In the genomic region with DNA sequence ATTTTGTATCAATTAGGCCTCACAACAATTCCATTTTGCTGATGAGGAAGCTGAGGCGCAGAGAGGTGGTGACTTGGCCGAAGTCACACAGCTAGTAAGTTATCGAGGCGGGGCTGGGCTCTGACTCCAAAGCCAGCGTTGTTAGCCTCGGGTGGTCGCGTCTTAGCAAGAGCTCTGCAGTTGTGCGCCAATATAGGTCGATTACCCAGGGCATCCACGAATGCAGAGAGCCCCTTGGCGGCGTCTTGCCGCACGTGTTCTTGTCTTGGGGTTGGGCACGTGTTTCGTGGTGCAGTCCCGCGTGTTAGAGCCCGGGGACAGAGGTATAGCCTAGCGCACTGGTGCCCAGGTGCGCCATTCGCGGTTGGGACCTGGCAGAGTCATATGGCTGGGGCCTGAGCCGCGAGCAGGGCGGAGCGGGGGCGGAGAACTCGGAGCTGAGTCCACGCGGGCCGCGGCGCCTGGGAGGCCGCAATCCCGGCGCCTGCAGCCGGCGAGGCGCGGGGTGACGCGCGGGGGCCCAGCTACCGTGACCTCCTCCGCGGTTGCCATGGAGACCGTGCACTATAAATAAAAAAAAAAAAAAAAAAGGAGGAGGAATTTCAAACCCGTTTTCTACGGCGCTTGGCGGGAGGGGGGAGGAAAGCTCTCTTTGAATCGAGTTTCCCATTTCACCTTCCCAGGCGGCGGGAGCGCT, we compare ENCODE assay signal across 1 cellular context.
TF ChIP-seq lines count a peak whose summit lies in the region.

No MANE protein-coding gene starts in this region.

TF ChIP-seq in K562, 482 proteins besides CTCF, POLR2A, EP300 and RAD21 (continued from another document and continues in another):
- TF ChIP-seq ZNF140 (CRISPR knock-in tag; IDR thresholded peaks at IDR 0.05) (no peak), ZNF431 (CRISPR knock-in tag; IDR thresholded peaks at IDR 0.05) (no peak; the same call in 1 of the 2 replicates), NFIX (CRISPR knock-in tag; IDR thresholded peaks at IDR 0.05; ENCODE audit: low read depth) (no peak), L3MBTL2 (IDR thresholded peaks at IDR 0.05) (peak; percentile 95), GATAD2A (IDR thresholded peaks at IDR 0.05) (0 out of 2 replicates have a peak, but pooled peaks have one; percentile 22), USF1 (CRISPR knock-in tag; IDR thresholded peaks at IDR 0.05) (peak; percentile 72), CCNT2 (IDR thresholded peaks at IDR 0.05; ENCODE audit: borderline replicate concordance, extremely low read depth, insufficient read length, low read depth, low read length) (peak; percentile 88), MCM3 (IDR thresholded peaks at IDR 0.05) (no peak), MAFK (IDR thresholded peaks at IDR 0.05; ENCODE audit: low read length) (no peak), ATF1 (CRISPR knock-in tag; IDR thresholded peaks at IDR 0.05) (no peak), ATF1 (tag; IDR thresholded peaks at IDR 0.05) (peak; percentile 72; the same call in 1 of the 2 replicates), XRCC3 (IDR thresholded peaks at IDR 0.05) (no peak), SIX5 (IDR thresholded peaks at IDR 0.05; ENCODE audit: borderline replicate concordance in 1 of 2, insufficient read depth in 1 of 2, low read depth in 1 of 2, low read length in 2 of 2) (no peak), NFE2L1 (tag; IDR thresholded peaks at IDR 0.05; ENCODE audit: borderline replicate concordance, low read depth) (no peak), ZFP36 (IDR thresholded peaks at IDR 0.05; ENCODE audit: low read depth, low read length, partially characterized antibody) (peak; percentile 42), SFPQ (IDR thresholded peaks at IDR 0.05; ENCODE audit: low read depth, low read length) (no peak), SRSF3 (IDR thresholded peaks at IDR 0.05; ENCODE audit: insufficient read depth, low read length) (no peak), NR2C2 (CRISPR knock-in tag; IDR thresholded peaks at IDR 0.05) (peak; percentile 81), NR2C2 (tag; IDR thresholded peaks at IDR 0.05) (peak; percentile 41; the same call in 1 of the 2 replicates), CSDE1 (IDR thresholded peaks at IDR 0.05) (no peak), MCM5 (IDR thresholded peaks at IDR 0.05; ENCODE audit: low read depth) (no peak), TCF7 (IDR thresholded peaks at IDR 0.05; ENCODE audit: borderline replicate concordance) (no peak), LARP7 (IDR thresholded peaks at IDR 0.05) (no peak), ZNF174 (CRISPR knock-in tag; IDR thresholded peaks at IDR 0.05) (no peak), PCBP2 (IDR thresholded peaks at IDR 0.05; ENCODE audit: low read depth, low read length, poor library complexity, severe bottlenecking) (no peak), TARDBP (IDR thresholded peaks at IDR 0.05) (no peak), RFX1 (IDR thresholded peaks at IDR 0.05) (peak; percentile 92), MNT (conservative IDR thresholded peaks at IDR 0.05) (peak; percentile 60 to 74; a peak in 2 of 4 replicates), PRDM10 (IDR thresholded peaks at IDR 0.05; ENCODE audit: partially characterized antibody) (no peak), FOXK1 (CRISPR knock-in tag; IDR thresholded peaks at IDR 0.05; ENCODE audit: borderline replicate concordance) (peak; percentile 85)
- TF ChIP-seq, protein P1, sequence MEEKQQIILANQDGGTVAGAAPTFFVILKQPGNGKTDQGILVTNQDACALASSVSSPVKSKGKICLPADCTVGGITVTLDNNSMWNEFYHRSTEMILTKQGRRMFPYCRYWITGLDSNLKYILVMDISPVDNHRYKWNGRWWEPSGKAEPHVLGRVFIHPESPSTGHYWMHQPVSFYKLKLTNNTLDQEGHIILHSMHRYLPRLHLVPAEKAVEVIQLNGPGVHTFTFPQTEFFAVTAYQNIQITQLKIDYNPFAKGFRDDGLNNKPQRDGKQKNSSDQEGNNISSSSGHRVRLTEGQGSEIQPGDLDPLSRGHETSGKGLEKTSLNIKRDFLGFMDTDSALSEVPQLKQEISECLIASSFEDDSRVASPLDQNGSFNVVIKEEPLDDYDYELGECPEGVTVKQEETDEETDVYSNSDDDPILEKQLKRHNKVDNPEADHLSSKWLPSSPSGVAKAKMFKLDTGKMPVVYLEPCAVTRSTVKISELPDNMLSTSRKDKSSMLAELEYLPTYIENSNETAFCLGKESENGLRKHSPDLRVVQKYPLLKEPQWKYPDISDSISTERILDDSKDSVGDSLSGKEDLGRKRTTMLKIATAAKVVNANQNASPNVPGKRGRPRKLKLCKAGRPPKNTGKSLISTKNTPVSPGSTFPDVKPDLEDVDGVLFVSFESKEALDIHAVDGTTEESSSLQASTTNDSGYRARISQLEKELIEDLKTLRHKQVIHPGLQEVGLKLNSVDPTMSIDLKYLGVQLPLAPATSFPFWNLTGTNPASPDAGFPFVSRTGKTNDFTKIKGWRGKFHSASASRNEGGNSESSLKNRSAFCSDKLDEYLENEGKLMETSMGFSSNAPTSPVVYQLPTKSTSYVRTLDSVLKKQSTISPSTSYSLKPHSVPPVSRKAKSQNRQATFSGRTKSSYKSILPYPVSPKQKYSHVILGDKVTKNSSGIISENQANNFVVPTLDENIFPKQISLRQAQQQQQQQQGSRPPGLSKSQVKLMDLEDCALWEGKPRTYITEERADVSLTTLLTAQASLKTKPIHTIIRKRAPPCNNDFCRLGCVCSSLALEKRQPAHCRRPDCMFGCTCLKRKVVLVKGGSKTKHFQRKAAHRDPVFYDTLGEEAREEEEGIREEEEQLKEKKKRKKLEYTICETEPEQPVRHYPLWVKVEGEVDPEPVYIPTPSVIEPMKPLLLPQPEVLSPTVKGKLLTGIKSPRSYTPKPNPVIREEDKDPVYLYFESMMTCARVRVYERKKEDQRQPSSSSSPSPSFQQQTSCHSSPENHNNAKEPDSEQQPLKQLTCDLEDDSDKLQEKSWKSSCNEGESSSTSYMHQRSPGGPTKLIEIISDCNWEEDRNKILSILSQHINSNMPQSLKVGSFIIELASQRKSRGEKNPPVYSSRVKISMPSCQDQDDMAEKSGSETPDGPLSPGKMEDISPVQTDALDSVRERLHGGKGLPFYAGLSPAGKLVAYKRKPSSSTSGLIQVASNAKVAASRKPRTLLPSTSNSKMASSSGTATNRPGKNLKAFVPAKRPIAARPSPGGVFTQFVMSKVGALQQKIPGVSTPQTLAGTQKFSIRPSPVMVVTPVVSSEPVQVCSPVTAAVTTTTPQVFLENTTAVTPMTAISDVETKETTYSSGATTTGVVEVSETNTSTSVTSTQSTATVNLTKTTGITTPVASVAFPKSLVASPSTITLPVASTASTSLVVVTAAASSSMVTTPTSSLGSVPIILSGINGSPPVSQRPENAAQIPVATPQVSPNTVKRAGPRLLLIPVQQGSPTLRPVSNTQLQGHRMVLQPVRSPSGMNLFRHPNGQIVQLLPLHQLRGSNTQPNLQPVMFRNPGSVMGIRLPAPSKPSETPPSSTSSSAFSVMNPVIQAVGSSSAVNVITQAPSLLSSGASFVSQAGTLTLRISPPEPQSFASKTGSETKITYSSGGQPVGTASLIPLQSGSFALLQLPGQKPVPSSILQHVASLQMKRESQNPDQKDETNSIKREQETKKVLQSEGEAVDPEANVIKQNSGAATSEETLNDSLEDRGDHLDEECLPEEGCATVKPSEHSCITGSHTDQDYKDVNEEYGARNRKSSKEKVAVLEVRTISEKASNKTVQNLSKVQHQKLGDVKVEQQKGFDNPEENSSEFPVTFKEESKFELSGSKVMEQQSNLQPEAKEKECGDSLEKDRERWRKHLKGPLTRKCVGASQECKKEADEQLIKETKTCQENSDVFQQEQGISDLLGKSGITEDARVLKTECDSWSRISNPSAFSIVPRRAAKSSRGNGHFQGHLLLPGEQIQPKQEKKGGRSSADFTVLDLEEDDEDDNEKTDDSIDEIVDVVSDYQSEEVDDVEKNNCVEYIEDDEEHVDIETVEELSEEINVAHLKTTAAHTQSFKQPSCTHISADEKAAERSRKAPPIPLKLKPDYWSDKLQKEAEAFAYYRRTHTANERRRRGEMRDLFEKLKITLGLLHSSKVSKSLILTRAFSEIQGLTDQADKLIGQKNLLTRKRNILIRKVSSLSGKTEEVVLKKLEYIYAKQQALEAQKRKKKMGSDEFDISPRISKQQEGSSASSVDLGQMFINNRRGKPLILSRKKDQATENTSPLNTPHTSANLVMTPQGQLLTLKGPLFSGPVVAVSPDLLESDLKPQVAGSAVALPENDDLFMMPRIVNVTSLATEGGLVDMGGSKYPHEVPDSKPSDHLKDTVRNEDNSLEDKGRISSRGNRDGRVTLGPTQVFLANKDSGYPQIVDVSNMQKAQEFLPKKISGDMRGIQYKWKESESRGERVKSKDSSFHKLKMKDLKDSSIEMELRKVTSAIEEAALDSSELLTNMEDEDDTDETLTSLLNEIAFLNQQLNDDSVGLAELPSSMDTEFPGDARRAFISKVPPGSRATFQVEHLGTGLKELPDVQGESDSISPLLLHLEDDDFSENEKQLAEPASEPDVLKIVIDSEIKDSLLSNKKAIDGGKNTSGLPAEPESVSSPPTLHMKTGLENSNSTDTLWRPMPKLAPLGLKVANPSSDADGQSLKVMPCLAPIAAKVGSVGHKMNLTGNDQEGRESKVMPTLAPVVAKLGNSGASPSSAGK (IDR thresholded peaks at IDR 0.05), result peak; percentile 98
- TF ChIP-seq, protein P2, sequence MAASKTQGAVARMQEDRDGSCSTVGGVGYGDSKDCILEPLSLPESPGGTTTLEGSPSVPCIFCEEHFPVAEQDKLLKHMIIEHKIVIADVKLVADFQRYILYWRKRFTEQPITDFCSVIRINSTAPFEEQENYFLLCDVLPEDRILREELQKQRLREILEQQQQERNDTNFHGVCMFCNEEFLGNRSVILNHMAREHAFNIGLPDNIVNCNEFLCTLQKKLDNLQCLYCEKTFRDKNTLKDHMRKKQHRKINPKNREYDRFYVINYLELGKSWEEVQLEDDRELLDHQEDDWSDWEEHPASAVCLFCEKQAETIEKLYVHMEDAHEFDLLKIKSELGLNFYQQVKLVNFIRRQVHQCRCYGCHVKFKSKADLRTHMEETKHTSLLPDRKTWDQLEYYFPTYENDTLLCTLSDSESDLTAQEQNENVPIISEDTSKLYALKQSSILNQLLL (CRISPR knock-in tag; IDR thresholded peaks at IDR 0.05; ENCODE audit: borderline replicate concordance), result no peak
- TF ChIP-seq, protein P3, sequence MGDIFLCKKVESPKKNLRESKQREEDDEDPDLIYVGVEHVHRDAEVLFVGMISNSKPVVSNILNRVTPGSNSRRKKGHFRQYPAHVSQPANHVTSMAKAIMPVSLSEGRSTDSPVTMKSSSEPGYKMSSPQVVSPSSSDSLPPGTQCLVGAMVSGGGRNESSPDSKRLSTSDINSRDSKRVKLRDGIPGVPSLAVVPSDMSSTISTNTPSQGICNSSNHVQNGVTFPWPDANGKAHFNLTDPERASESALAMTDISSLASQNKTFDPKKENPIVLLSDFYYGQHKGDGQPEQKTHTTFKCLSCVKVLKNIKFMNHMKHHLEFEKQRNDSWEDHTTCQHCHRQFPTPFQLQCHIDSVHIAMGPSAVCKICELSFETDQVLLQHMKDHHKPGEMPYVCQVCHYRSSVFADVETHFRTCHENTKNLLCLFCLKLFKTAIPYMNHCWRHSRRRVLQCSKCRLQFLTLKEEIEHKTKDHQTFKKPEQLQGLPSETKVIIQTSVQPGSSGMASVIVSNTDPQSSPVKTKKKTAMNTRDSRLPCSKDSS (IDR thresholded peaks at IDR 0.05; ENCODE audit: low read depth, partially characterized antibody), result no peak
